Comparison of ENCODE assay signal across 13 cellular contexts in genomic region chr1:156894711-156895407, GRCh38. TPM values are rescaled to one million over a fixed set of nuclear protein-coding genes. Genes with fewer than 3 reads are reported as not detected.
A peak's percentile ranks its signal among the peaks of the same experiment; 100 is the strongest.
DNase-seq lines count a peak whose midpoint lies in the region; TF ChIP-seq lines count a peak whose summit lies in the region.
"Had no signal": no experiment of that assay in that cellular context is flagged by ENCODE, and none has a peak within 500 bp of the region (broad histone marks: within the 10 kb centered on the region; RNA-seq: fewer than 3 reads in every experiment).

No MANE protein-coding gene starts in this region.

- intact Hi-C loops in prostate gland (cut with DNase I) = no loop called here

- no peaks in the 10 kb centered on the region for H3K9me3 ChIP-seq in prostate gland

- H3K36me3 ChIP-seq in prostate gland = no peaks in the 10 kb centered on the region

- no peak for TF ChIP-seq POLR2A in prostate gland (IDR thresholded peaks at IDR 0.05)

- H3K27me3 ChIP-seq in prostate gland (replicated peaks; ENCODE audit: insufficient read depth) = peaks cover 2% of the 10 kb centered on the region

- DNase-seq in AG10803 (ENCODE audit: low read depth) (no peak), foreskin fibroblast (peak in 1 of 2 donors; percentile 58), prostate gland (ENCODE audit: low spot score) (no peak), T1000 (lab: John Stamatoyannopoulos, UW) (no peak), pons (ENCODE audit: low spot score) (no peak), GM10266 (ENCODE audit: extremely low spot score) (no peak)
- no peak for DNase-seq in activated CD4-positive, alpha-beta T cell treated with anti-CD3 and anti-CD28 coated beads for 1 hour
- DNase-seq: activated T-cell treated with anti-CD3 and anti-CD28 coated beads for 4 hours, naive B cell, NCI-H2081, SHP77 had no signal

- WGBS in prostate gland = 74% methylated on average over 12 of the region's 12 CpGs

- H3K4me1 ChIP-seq in prostate gland (replicated peaks) = peaks cover 3% of the 10 kb centered on the region

- H3K4me3 ChIP-seq in AG10803 (ENCODE audit: low read length) (peak overlapping the region; percentile 56), WI38 (ENCODE audit: low read depth, low read length) (peak overlapping the region; percentile 80), foreskin fibroblast (ENCODE audit: low read depth in 1 of 2, low read length in 2 of 2) (peak overlapping the region; percentile 48 to 54), prostate gland (no peak overlapping the region)

- H3K27ac ChIP-seq in prostate gland = peak overlapping the region; percentile 64 to 75

- TF ChIP-seq CTCF in AG10803 (conservative IDR thresholded peaks at IDR 0.05; ENCODE audit: low read length) (no peak), WI38 (IDR thresholded peaks at IDR 0.05; ENCODE audit: low read depth, low read length) (no peak), foreskin fibroblast (IDR thresholded peaks at IDR 0.05; ENCODE audit: low read depth, low read length) (no peak), prostate gland (IDR thresholded peaks at IDR 0.05) (no peak), GM10266 (IDR thresholded peaks at IDR 0.05; ENCODE audit: control insufficient read depth, insufficient read depth, low read depth, missing control alignments) (no peak)

RNA-seq across cellular contexts. Expression of gene PEAR1, which starts 1.3 kb away (rescaled TPM):
- 10 to 100 TPM in 1 of 2 donors, 1 to 10 TPM in 1; 3.6 to 20.0 TPM for total RNA-seq in prostate gland

RNA-seq across cellular contexts. Expression of gene LRRC71, which starts 25.6 kb away (rescaled TPM):
- 1 to 10 TPM in 1 of 2 donors, not detected in 1; 3.7 TPM for total RNA-seq in prostate gland
- total RNA-seq: GM23338 had no signal

RNA-seq across cellular contexts. Expression of gene NTRK1, which starts 34.2 kb away (rescaled TPM):
- total RNA-seq in prostate gland = 10 to 100 TPM in 1 of 2 donors, under 1 TPM in 1; 0.59 to 31.4 TPM

RNA-seq across cellular contexts. Expression of gene INSRR, which starts 35.9 kb away (rescaled TPM):
- 1 to 10 TPM in 1 of 2 donors, under 1 TPM in 1; 0.18 to 3.0 TPM for total RNA-seq in prostate gland
- total RNA-seq: GM23338 had no signal

Comparison
In these comparisons a context has a peak if more than half of its experiments do, and no peak if none do; other contexts are left out.
1. H3K4me3 ChIP-seq: peak in AG10803 (single experiment), WI38 (single experiment) and foreskin fibroblast (2 of 2); none in prostate gland (0 of 2).